In the genomic region with DNA sequence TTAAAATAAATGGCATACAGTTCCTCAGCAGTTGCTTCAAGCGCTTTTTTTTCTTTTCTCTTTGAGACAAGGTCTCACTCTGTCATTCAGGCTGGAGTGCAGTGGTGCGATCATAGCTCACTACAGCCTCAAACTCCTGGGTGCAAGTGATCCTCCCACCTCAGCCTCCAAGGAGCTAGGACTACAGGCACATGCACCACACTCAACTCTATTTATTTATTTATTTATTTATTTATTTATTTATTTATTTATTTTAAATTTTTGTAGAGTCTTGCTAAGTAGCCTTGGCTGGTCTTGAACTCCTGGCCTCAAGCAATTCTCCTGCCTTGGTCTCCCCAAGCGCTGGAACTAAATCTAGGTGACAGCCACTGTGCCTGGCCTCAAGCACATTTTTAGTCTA, we compare ENCODE assay signal across 38 cellular contexts.
"Had no signal": no experiment of that assay in that cellular context is flagged by ENCODE, and none has a peak within 500 bp of the region (broad histone marks: within the 10 kb centered on the region; RNA-seq: fewer than 3 reads in every experiment).

No MANE protein-coding gene starts in this region.

- DNase-seq: activated CD4-positive, alpha-beta memory T cell treated with anti-CD3 and anti-CD28 coated beads for 36 hours; activated CD4-positive, alpha-beta T cell treated with anti-CD3 and anti-CD28 coated beads for 36 hours; activated CD4-positive, alpha-beta T cell treated with anti-CD3 and anti-CD28 coated beads, Interleukin-2, amount 10 ng/mL, durations not matched to agents 24 days and 14 days; activated CD4-positive, CD25-positive, alpha-beta regulatory T cell; activated CD4-positive, CD25-positive, alpha-beta regulatory T cell treated with anti-CD3 and anti-CD28 coated beads, Interleukin-2, amount 50 U/mL, for 72 hours; activated CD8-positive, alpha-beta memory T cell treated with anti-CD3 and anti-CD28 coated beads, Interleukin-2, amount 10 ng/mL, durations not matched to agents 7 days and 5 days; activated CD8-positive, alpha-beta memory T cell treated with anti-CD3 and anti-CD28 coated beads, Interleukin-2, amount 50 U/mL, for 4 hours; activated CD8-positive, alpha-beta T cell treated with anti-CD3 and anti-CD28 coated beads, Interleukin-2, amount 10 ng/mL, durations not matched to agents 7 days and 5 days; activated effector memory CD4-positive, alpha-beta T cell treated with anti-CD3 and anti-CD28 coated beads, Interleukin-2, amount 50 U/mL, for 16 hours; activated naive CD4-positive, alpha-beta T cell treated with anti-CD3 and anti-CD28 coated beads for 36 hours; activated naive CD8-positive, alpha-beta T cell treated with anti-CD3 and anti-CD28 coated beads for 36 hours; activated naive CD8-positive, alpha-beta T cell treated with anti-CD3 and anti-CD28 coated beads, Interleukin-2, amount 50 U/mL, for 24 hours; activated T-cell treated with anti-CD3 and anti-CD28 coated beads, Interleukin-2, amount 50 U/mL, for 1 hour; activated T-cell treated with anti-CD3 and anti-CD28 coated beads, Interleukin-2, amount 50 U/mL, for 48 hours; adrenal gland; amygdala; aorta; central memory CD4-positive, alpha-beta T cell; cerebellar nuclear complex; dorsolateral prefrontal cortex; effector memory CD4-positive, alpha-beta T cell; endodermal cell; foreskin keratinocyte; gastrocnemius medialis; glutamatergic neuron; T-helper 1 cell; T-helper 17 cell; T1000 had no signal

- H3K4me3 Mint-ChIP-seq: activated CD4-positive, alpha-beta memory T cell treated with anti-CD3 and anti-CD28 coated beads for 36 hours; activated CD4-positive, alpha-beta T cell treated with anti-CD3 and anti-CD28 coated beads for 36 hours; activated CD4-positive, alpha-beta T cell treated with anti-CD3 and anti-CD28 coated beads, Interleukin-2, amount 10 ng/mL, durations not matched to agents 24 days and 14 days; activated CD8-positive, alpha-beta memory T cell treated with anti-CD3 and anti-CD28 coated beads, Interleukin-2, amount 10 ng/mL, durations not matched to agents 7 days and 5 days; activated CD8-positive, alpha-beta T cell treated with anti-CD3 and anti-CD28 coated beads, Interleukin-2, amount 10 ng/mL, durations not matched to agents 7 days and 5 days; activated naive CD4-positive, alpha-beta T cell treated with anti-CD3 and anti-CD28 coated beads for 36 hours; activated naive CD4-positive, alpha-beta T cell treated with anti-CD3 and anti-CD28 coated beads, Interleukin-2, amount 50 U/mL, for 24 hours; activated naive CD8-positive, alpha-beta T cell treated with anti-CD3 and anti-CD28 coated beads for 36 hours; activated naive CD8-positive, alpha-beta T cell treated with anti-CD3 and anti-CD28 coated beads, Interleukin-2, amount 50 U/mL, for 24 hours; activated T-helper 1 cell treated with anti-CD3 and anti-CD28 coated beads, Interleukin-12 subunit alpha, Interleukin-12 subunit beta, Interleukin-2, Interleukin-4 antibody, amounts not matched to agents 30 ng/mL and 10 ng/mL and 1 ng/mL, durations not matched to agents 14 hours and 24 hours and 36 hours; brain; dendritic cell treated with granulocyte-macrophage colony-stimulating factor and Interleukin-4, amounts not matched to agents 40 ng/mL and 50 ng/mL, for 4 days; endodermal cell; T-helper 17 cell; T-helper 2 cell treated with Interferon-gamma antibody and Interleukin-4, amounts not matched to agents 5 μg/mL and 100 μg/mL, for 36 hours had no signal

- H3K9me3 ChIP-seq: adrenal gland, breast epithelium, gastrocnemius medialis had no signal

- H3K36me3 ChIP-seq: adrenal gland, breast epithelium, cardiac muscle cell, gastrocnemius medialis had no signal

- H3K27ac Mint-ChIP-seq: activated CD4-positive, alpha-beta memory T cell treated with anti-CD3 and anti-CD28 coated beads for 36 hours; activated CD4-positive, alpha-beta T cell treated with anti-CD3 and anti-CD28 coated beads for 36 hours; activated CD4-positive, alpha-beta T cell treated with anti-CD3 and anti-CD28 coated beads, Interleukin-2, amount 10 ng/mL, durations not matched to agents 24 days and 14 days; activated CD8-positive, alpha-beta memory T cell treated with anti-CD3 and anti-CD28 coated beads, Interleukin-2, amount 10 ng/mL, durations not matched to agents 7 days and 5 days; activated CD8-positive, alpha-beta T cell treated with anti-CD3 and anti-CD28 coated beads, Interleukin-2, amount 10 ng/mL, durations not matched to agents 7 days and 5 days; activated naive CD4-positive, alpha-beta T cell treated with anti-CD3 and anti-CD28 coated beads for 36 hours; activated naive CD4-positive, alpha-beta T cell treated with anti-CD3 and anti-CD28 coated beads, Interleukin-2, amount 50 U/mL, for 24 hours; activated naive CD8-positive, alpha-beta T cell treated with anti-CD3 and anti-CD28 coated beads for 36 hours; activated naive CD8-positive, alpha-beta T cell treated with anti-CD3 and anti-CD28 coated beads, Interleukin-2, amount 50 U/mL, for 24 hours; activated T-helper 1 cell treated with anti-CD3 and anti-CD28 coated beads, Interleukin-12 subunit alpha, Interleukin-12 subunit beta, Interleukin-2, Interleukin-4 antibody, amounts not matched to agents 30 ng/mL and 10 ng/mL and 1 ng/mL, durations not matched to agents 14 hours and 24 hours and 36 hours; activated T-helper 2 cell treated with anti-CD3 and anti-CD28 coated beads, Interferon-gamma antibody, Interleukin-2, Interleukin-4, amounts not matched to agents 10 μg/mL and 5 μg/mL and 100 μg/mL, durations not matched to agents 14 hours and 24 hours and 36 hours; brain; dendritic cell treated with granulocyte-macrophage colony-stimulating factor and Interleukin-4, amounts not matched to agents 40 ng/mL and 50 ng/mL, for 4 days; endodermal cell; T-helper 2 cell treated with Interferon-gamma antibody and Interleukin-4, amounts not matched to agents 5 μg/mL and 100 μg/mL, for 36 hours had no signal

- H3K27ac ChIP-seq: adrenal gland, breast epithelium, coronary artery, dorsolateral prefrontal cortex, foreskin keratinocyte, gastrocnemius medialis had no signal

- ATAC-seq: activated CD4-positive, alpha-beta T cell treated with anti-CD3 and anti-CD28 coated beads for 36 hours; activated CD8-positive, alpha-beta memory T cell treated with anti-CD3 and anti-CD28 coated beads, Interleukin-2, amount 10 ng/mL, durations not matched to agents 7 days and 5 days; activated CD8-positive, alpha-beta T cell treated with anti-CD3 and anti-CD28 coated beads, Interleukin-2, amount 10 ng/mL, durations not matched to agents 7 days and 5 days; activated naive CD8-positive, alpha-beta T cell treated with anti-CD3 and anti-CD28 coated beads, Interleukin-2, amount 50 U/mL, for 24 hours; esophagus mucosa; foreskin keratinocyte; gastrocnemius medialis; T-helper 17 cell had no signal

- H3K9me3 Mint-ChIP-seq: activated CD4-positive, alpha-beta memory T cell treated with anti-CD3 and anti-CD28 coated beads for 36 hours; activated CD4-positive, alpha-beta T cell treated with anti-CD3 and anti-CD28 coated beads, Interleukin-2, amount 10 ng/mL, durations not matched to agents 24 days and 14 days; activated naive CD4-positive, alpha-beta T cell treated with anti-CD3 and anti-CD28 coated beads for 36 hours; activated naive CD4-positive, alpha-beta T cell treated with anti-CD3 and anti-CD28 coated beads, Interleukin-2, amount 50 U/mL, for 24 hours; activated naive CD8-positive, alpha-beta T cell treated with anti-CD3 and anti-CD28 coated beads for 36 hours; activated naive CD8-positive, alpha-beta T cell treated with anti-CD3 and anti-CD28 coated beads, Interleukin-2, amount 50 U/mL, for 24 hours; activated T-helper 1 cell treated with anti-CD3 and anti-CD28 coated beads, Interleukin-12 subunit alpha, Interleukin-12 subunit beta, Interleukin-2, Interleukin-4 antibody, amounts not matched to agents 30 ng/mL and 10 ng/mL and 1 ng/mL, durations not matched to agents 14 hours and 24 hours and 36 hours; activated T-helper 2 cell treated with anti-CD3 and anti-CD28 coated beads, Interferon-gamma antibody, Interleukin-2, Interleukin-4, amounts not matched to agents 10 μg/mL and 5 μg/mL and 100 μg/mL, durations not matched to agents 14 hours and 24 hours and 36 hours; brain; dendritic cell treated with granulocyte-macrophage colony-stimulating factor and Interleukin-4, amounts not matched to agents 40 ng/mL and 50 ng/mL, for 4 days; endodermal cell; T-helper 2 cell treated with Interferon-gamma antibody and Interleukin-4, amounts not matched to agents 5 μg/mL and 100 μg/mL, for 36 hours had no signal

- H3K36me3 Mint-ChIP-seq: activated CD4-positive, alpha-beta memory T cell treated with anti-CD3 and anti-CD28 coated beads for 36 hours; activated naive CD4-positive, alpha-beta T cell treated with anti-CD3 and anti-CD28 coated beads, Interleukin-2, amount 50 U/mL, for 24 hours; brain had no signal

- H3K4me3 ChIP-seq: adrenal gland, breast epithelium, cardiac muscle cell, coronary artery, dorsolateral prefrontal cortex, gastrocnemius medialis had no signal

- H3K27me3 ChIP-seq: adrenal gland, breast epithelium, cardiac muscle cell, dorsolateral prefrontal cortex, foreskin keratinocyte, gastrocnemius medialis had no signal

- H3K27me3 Mint-ChIP-seq: activated CD4-positive, alpha-beta memory T cell treated with anti-CD3 and anti-CD28 coated beads for 36 hours; activated CD4-positive, alpha-beta T cell treated with anti-CD3 and anti-CD28 coated beads for 36 hours; activated CD4-positive, alpha-beta T cell treated with anti-CD3 and anti-CD28 coated beads, Interleukin-2, amount 10 ng/mL, durations not matched to agents 24 days and 14 days; activated CD8-positive, alpha-beta memory T cell treated with anti-CD3 and anti-CD28 coated beads, Interleukin-2, amount 10 ng/mL, durations not matched to agents 7 days and 5 days; activated naive CD4-positive, alpha-beta T cell treated with anti-CD3 and anti-CD28 coated beads, Interleukin-2, amount 50 U/mL, for 24 hours; activated naive CD8-positive, alpha-beta T cell treated with anti-CD3 and anti-CD28 coated beads for 36 hours; activated naive CD8-positive, alpha-beta T cell treated with anti-CD3 and anti-CD28 coated beads, Interleukin-2, amount 50 U/mL, for 24 hours; brain; dendritic cell treated with granulocyte-macrophage colony-stimulating factor and Interleukin-4, amounts not matched to agents 40 ng/mL and 50 ng/mL, for 4 days; T-helper 17 cell had no signal
